Comparison of ENCODE assay signal across 8 cellular contexts in genomic region chr15:40754574-40754882, GRCh38. TPM values are rescaled to one million over a fixed set of nuclear protein-coding genes. Genes with fewer than 3 reads are reported as not detected.
DNase-seq lines count a peak whose midpoint lies in the region; ATAC-seq and TF ChIP-seq lines count a peak whose summit lies in the region.

No MANE protein-coding gene starts in this region.

- no peaks in the 10 kb centered on the region for H3K9me3 Mint-ChIP-seq in activated T-cell treated with anti-CD3 and anti-CD28 coated beads, Interleukin-2, amount 50 U/mL, for 4 hours

- CTCF ChIA-PET in PC-9 (lab: Charles Lee), result no interaction called here

- ATAC-seq in activated T-cell treated with anti-CD3 and anti-CD28 coated beads, Interleukin-2, amount 50 U/mL, for 4 hours, result peak; percentile 6 to 13
- peak; percentile 8 for ATAC-seq in lung (ENCODE audit: insufficient read depth, low FRiP score)
- peak; percentile 37 for ATAC-seq in upper lobe of right lung
- ATAC-seq in HG03045 (IDR thresholded peaks at IDR 0.05; ENCODE audit: unreplicated experiment), result no peak

- 0% methylated on average over 22 of the region's 22 CpGs for WGBS in lung, 2 donors

- H3K4me1 Mint-ChIP-seq in activated T-cell treated with anti-CD3 and anti-CD28 coated beads, Interleukin-2, amount 50 U/mL, for 4 hours (ENCODE audit: low read depth), result peaks cover 32% of the 10 kb centered on the region

- H3K27me3 ChIP-seq in PC-9 (ENCODE audit: insufficient read depth, low read depth) (no peaks in the 10 kb centered on the region), colonic mucosa (no peaks in the 10 kb centered on the region), lung (ENCODE audit: control insufficient read depth, insufficient read depth) (no peaks in the 10 kb centered on the region), upper lobe of right lung (no peaks in the 10 kb centered on the region)

- H3K4me3 Mint-ChIP-seq in activated T-cell treated with anti-CD3 and anti-CD28 coated beads, Interleukin-2, amount 50 U/mL, for 4 hours, result peak overlapping the region; percentile 93

- H3K9me3 ChIP-seq in PC-9 (ENCODE audit: insufficient read depth, low read depth) (no peaks in the 10 kb centered on the region), colonic mucosa (no peaks in the 10 kb centered on the region), lung (ENCODE audit: control insufficient read depth in 2 of 2, insufficient read depth in 1 of 2, low read length in 1 of 2) (no peaks in the 10 kb centered on the region), upper lobe of right lung (no peaks in the 10 kb centered on the region)

- H3K4me3 ChIP-seq in PC-9, result peak overlapping the region; percentile 93
- H3K4me3 ChIP-seq in colonic mucosa, result peak overlapping the region; percentile 97
- peak overlapping the region; percentile 96 for H3K4me3 ChIP-seq in lung
- H3K4me3 ChIP-seq in upper lobe of right lung, result peak overlapping the region; percentile 77

- BruUV-seq in PC-9 (replicated peaks; lab: Mats Ljungman, UMichigan), result no TSS peak

- H3K79me2 ChIP-seq in PC-9 (ENCODE audit: low read depth), result 0 out of 2 replicates have a peak, but pooled peaks cover 17% of the 10 kb centered on the region

- H2AFZ ChIP-seq in PC-9, result peak overlapping the region; percentile 89

- H4K20me1 ChIP-seq in PC-9 (ENCODE audit: insufficient read depth), result no peaks in the 10 kb centered on the region

- TF ChIP-seq CTCF in PC-9 (conservative IDR thresholded peaks at IDR 0.05) (no peak), colonic mucosa (IDR thresholded peaks at IDR 0.05) (no peak), lung (IDR thresholded peaks at IDR 0.05; ENCODE audit: control extremely low read depth, extremely low read depth) (no peak), upper lobe of right lung (IDR thresholded peaks at IDR 0.05) (no peak)

- H3K36me3 Mint-ChIP-seq in activated T-cell treated with anti-CD3 and anti-CD28 coated beads, Interleukin-2, amount 50 U/mL, for 4 hours (ENCODE audit: insufficient read depth), result peaks cover 17% of the 10 kb centered on the region

- POLR2A ChIA-PET in PC-9 (lab: Charles Lee; ENCODE audit: unreplicated experiment), result no interaction called here

- peaks cover 12% of the 10 kb centered on the region; the same call in 1 of the 2 replicates for H3K4me1 ChIP-seq in PC-9 (replicated peaks; ENCODE audit: insufficient read depth)
- no peaks in the 10 kb centered on the region for H3K4me1 ChIP-seq in colonic mucosa
- peaks cover 0 to 3% of the 10 kb centered on the region in 2 donors for H3K4me1 ChIP-seq in lung (ENCODE audit: control insufficient read depth in 2 of 2, insufficient read depth in 2 of 2, low read length in 2 of 2)
- peaks cover 17% of the 10 kb centered on the region for H3K4me1 ChIP-seq in upper lobe of right lung

- no peaks in the 10 kb centered on the region for H3K27me3 Mint-ChIP-seq in activated T-cell treated with anti-CD3 and anti-CD28 coated beads, Interleukin-2, amount 50 U/mL, for 4 hours (ENCODE audit: low read depth)

- H3K4me2 ChIP-seq in PC-9, result peak overlapping the region; percentile 85

- H3F3A ChIP-seq in PC-9 (ENCODE audit: insufficient read depth, low read depth), result no peaks in the 10 kb centered on the region

- H3K9me2 ChIP-seq in PC-9 (ENCODE audit: insufficient read depth), result no peaks in the 10 kb centered on the region

- H3K9ac ChIP-seq in colonic mucosa (ENCODE audit: low read depth in 2 of 2, low read length in 2 of 2), result peak overlapping the region; percentile 75 to 90

- H3K27ac ChIP-seq in PC-9 (no peak overlapping the region), colonic mucosa (peak overlapping the region; percentile 80), lung (ENCODE audit: low read depth in 1 of 2, low read length in 1 of 2) (peak overlapping the region; percentile 43 to 90), upper lobe of right lung (peak overlapping the region; percentile 82)

- H3K36me3 ChIP-seq in PC-9 (ENCODE audit: low read depth) (no peaks in the 10 kb centered on the region), colonic mucosa (peaks cover 7% of the 10 kb centered on the region), lung (ENCODE audit: control insufficient read depth in 2 of 2, insufficient read depth in 2 of 2, low read length in 2 of 2) (peaks cover 7 to 16% of the 10 kb centered on the region in 2 donors), upper lobe of right lung (peaks cover 29% of the 10 kb centered on the region)

- intact Hi-C loops in PC-9 (cut with micrococcal nuclease; ENCODE audit: unreplicated experiment), result loop anchor here (2.0 kb wide), 2 partner anchors 22 to 140 kb away; partner anchors contain the start of gene VPS18
- intact Hi-C loops in colonic mucosa (cut with DNase I), result no loop called here
- intact Hi-C loops in upper lobe of right lung (cut with DNase I), result no loop called here

- no peak for DNase-seq in activated T-cell treated with anti-CD3 and anti-CD28 coated beads, Interleukin-2, amount 50 U/mL, for 4 hours
- no peak for DNase-seq in activated T-cell treated with anti-CD3 and anti-CD28 coated beads, Interleukin-2, amount 50 U/mL, for 1 hour
- peak in 1 of 2 experiments; percentile 43 for DNase-seq in PC-9
- peak; percentile 48 for DNase-seq in colonic mucosa
- no peak for DNase-seq in lung (ENCODE audit: low spot score)
- DNase-seq in upper lobe of right lung, result peak; percentile 76
- no peak for DNase-seq in MV-4-11 (lab: John Stamatoyannopoulos, UW)

RNA-seq across cellular contexts. Expression of gene RMDN3, which starts 0.5 kb away (rescaled TPM):
- 10 to 100 TPM; 62.1 to 63.7 (median 62.9) TPM for total RNA-seq in activated T-cell treated with anti-CD3 and anti-CD28 coated beads, Interleukin-2, amount 50 U/mL, for 4 hours
- total RNA-seq in PC-9 (2021) (15.7 and 19.8 TPM in 2 replicates), colonic mucosa (10 to 100 TPM; 31.1 to 49.1 TPM), lung (10 to 100 TPM; 20.9 to 94.4 TPM), upper lobe of right lung (77.1 TPM)
- 10 to 100 TPM; 34.1 to 52.1 TPM for polyA plus RNA-seq in lung

RNA-seq across cellular contexts. Expression of gene GCHFR, which starts 9.3 kb away (rescaled TPM):
- total RNA-seq in activated T-cell treated with anti-CD3 and anti-CD28 coated beads, Interleukin-2, amount 50 U/mL, for 4 hours, result 10 to 100 TPM; 18.5 to 25.6 (median 25.3) TPM
- 1.2 and 1.5 TPM in 2 replicates for total RNA-seq in PC-9 (2021)
- 10 to 100 TPM; 39.5 to 42.5 TPM for total RNA-seq in colonic mucosa
- total RNA-seq in lung, result 10 to 100 TPM; 12.5 to 85.5 TPM
- 100 to 1,000 TPM in 1 of 2 donors, 10 to 100 TPM in 1; 53.8 to 125 TPM for polyA plus RNA-seq in lung
- total RNA-seq in upper lobe of right lung, result 55.2 TPM

RNA-seq across cellular contexts. Expression of gene C15orf62, which starts 15.3 kb away (rescaled TPM):
- under 1 TPM; 0.24 to 0.53 (median 0.25) TPM for total RNA-seq in activated T-cell treated with anti-CD3 and anti-CD28 coated beads, Interleukin-2, amount 50 U/mL, for 4 hours
- total RNA-seq in PC-9 (2021) (0.23 and 0.33 TPM in 2 replicates), colonic mucosa (under 1 TPM; 0.74 to 0.80 TPM), lung (under 1 TPM; 0.34 to 0.58 TPM), upper lobe of right lung (0.96 TPM)
- 1 to 10 TPM in 1 of 2 donors, under 1 TPM in 1; 0.87 to 1.5 TPM for polyA plus RNA-seq in lung

RNA-seq across cellular contexts. Expression of gene ZFYVE19, which starts 52.4 kb away (rescaled TPM):
- 10 to 100 TPM; 19.5 to 23.5 (median 20.3) TPM for total RNA-seq in activated T-cell treated with anti-CD3 and anti-CD28 coated beads, Interleukin-2, amount 50 U/mL, for 4 hours
- total RNA-seq in PC-9 (2021) (32.6 and 33.1 TPM in 2 replicates), colonic mucosa (10 to 100 TPM; 22.9 to 27.9 TPM), lung (10 to 100 TPM; 23.0 to 25.0 TPM), upper lobe of right lung (26.7 TPM)
- 10 to 100 TPM; 17.3 to 19.4 TPM for polyA plus RNA-seq in lung

RNA-seq across cellular contexts. Expression of gene DNAJC17, which starts 52.7 kb away (rescaled TPM):
- total RNA-seq in activated T-cell treated with anti-CD3 and anti-CD28 coated beads, Interleukin-2, amount 50 U/mL, for 4 hours, result 10 to 100 TPM; 49.1 to 62.1 (median 49.9) TPM
- total RNA-seq in PC-9 (2021), result 27.4 and 33.0 TPM in 2 replicates
- 10 to 100 TPM; 38.1 to 48.0 TPM for total RNA-seq in colonic mucosa
- 10 to 100 TPM; 36.5 to 39.8 TPM for total RNA-seq in lung
- 10 to 100 TPM; 48.3 to 76.5 TPM for polyA plus RNA-seq in lung
- 30.7 TPM for total RNA-seq in upper lobe of right lung

Comparison
In these comparisons a context has a peak if more than half of its experiments do, and no peak if none do; other contexts are left out.
1. DNase-seq: peak in colonic mucosa (single experiment) and upper lobe of right lung (single experiment); none in activated T-cell treated with anti-CD3 and anti-CD28 coated beads, Interleukin-2, amount 50 U/mL, for 4 hours (single experiment), activated T-cell treated with anti-CD3 and anti-CD28 coated beads, Interleukin-2, amount 50 U/mL, for 1 hour (single experiment), lung (single experiment) and MV-4-11 (single experiment).
2. Peak in every context shown above with its lines, with median percentiles within 50 percentile points of each other: H3K4me3 ChIP-seq.